ENCODE assay signal across 9 cellular contexts in the genomic region with DNA sequence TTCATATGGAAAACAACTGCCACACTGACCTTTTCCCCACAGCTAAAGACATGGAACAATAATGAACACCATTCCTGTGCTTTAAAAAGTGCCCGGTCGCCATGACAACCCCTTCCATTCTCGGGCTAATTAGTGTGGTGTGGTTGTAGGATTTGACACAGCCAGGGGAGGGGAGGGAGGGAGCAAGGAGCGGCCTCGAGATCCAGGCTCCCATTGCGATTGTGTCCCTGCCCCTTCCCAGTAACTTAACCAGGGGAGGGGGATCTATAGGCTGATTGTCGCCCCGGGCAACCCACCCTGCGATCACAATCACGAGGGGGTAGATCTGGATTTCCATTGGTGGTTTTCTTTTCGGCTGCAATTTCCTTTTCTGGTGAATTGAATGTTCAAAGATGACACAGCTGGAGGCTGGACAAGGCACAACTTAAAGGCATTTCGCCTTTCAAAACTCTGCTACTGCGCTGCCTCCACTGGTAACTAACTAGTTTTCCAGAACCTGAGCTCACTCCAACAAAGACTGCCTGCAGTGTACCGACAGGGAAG.
DNase-seq lines count a peak whose midpoint lies in the region; ATAC-seq lines count a peak whose summit lies in the region.
"Had no signal": no experiment of that assay in that cellular context is flagged by ENCODE, and none has a peak within 500 bp of the region (broad histone marks: within the 10 kb centered on the region; RNA-seq: fewer than 3 reads in every experiment).

No MANE protein-coding gene starts in this region.

- H3K4me3 ChIP-seq in HAP-1 = peak overlapping the region; percentile 3

- H3K9me3 ChIP-seq in HAP-1 = no peaks in the 10 kb centered on the region

- no peaks in the 10 kb centered on the region for H3K27me3 ChIP-seq in HAP-1 (ENCODE audit: low read depth)

- intact Hi-C loops in left cardiac atrium (cut with DNase I) = no loop called here

- peaks cover 41% of the 10 kb centered on the region for H3K4me1 ChIP-seq in HAP-1

- in situ Hi-C loops in HAP-1 (cut with MboI; ENCODE audit: low sequenced_read_pairs) = no loop called here

- peak; percentile 47 to 59 for ATAC-seq in left cardiac atrium
- no peak for ATAC-seq in HG03196 (IDR thresholded peaks at IDR 0.05; ENCODE audit: unreplicated experiment)
- ATAC-seq in GM19397 (IDR thresholded peaks at IDR 0.05; ENCODE audit: unreplicated experiment) = no peak
- no peak for ATAC-seq in GM19463 (IDR thresholded peaks at IDR 0.05; ENCODE audit: unreplicated experiment)

- DNase-seq in HAP-1 (ENCODE audit: low spot score in 2 of 2) (peak; percentile 90 to 96), amniotic epithelial cell (ENCODE audit: low read depth) (peak; percentile 15), left cardiac atrium (no peak), renal cortical epithelial cell (ENCODE audit: low read depth) (peak; percentile 44), NAMALWA (ENCODE audit: low spot score) (no peak)
- DNase-seq: naive B cell had no signal

- H3K36me3 ChIP-seq in HAP-1 (replicated peaks) = peaks cover 39% of the 10 kb centered on the region

Comparison
In these comparisons a context has a peak if more than half of its experiments do, and no peak if none do; other contexts are left out.
1. DNase-seq: peak in HAP-1 (2 of 2), amniotic epithelial cell (single experiment) and renal cortical epithelial cell (single experiment); none in left cardiac atrium (single experiment) and NAMALWA (single experiment).
2. ATAC-seq: peak in left cardiac atrium (2 of 2); none in HG03196 (single experiment), GM19397 (single experiment) and GM19463 (single experiment).